ENCODE assay signal across 8 cellular contexts in genomic region chr2:102806250-102806837, GRCh38. TPM values are rescaled to one million over a fixed set of nuclear protein-coding genes. Genes with fewer than 3 reads are reported as not detected.
DNase-seq lines count a peak whose midpoint lies in the region; ATAC-seq, FAIRE-seq and TF ChIP-seq lines count a peak whose summit lies in the region.

No MANE protein-coding gene starts in this region.

- FAIRE-seq in GM19239 (lab: Jason Lieb, UNC), result peak; percentile 96

- peak; percentile 92 for ATAC-seq in HG03432 (IDR thresholded peaks at IDR 0.05; ENCODE audit: unreplicated experiment)
- ATAC-seq in omental fat pad (ENCODE audit: low FRiP score), result no peak

- DNase-seq in COLO829 (ENCODE audit: low spot score), result peak; percentile 89
- DNase-seq in GM19239 (ENCODE audit: insufficient read length, low spot score), result peak; percentile 43
- DNase-seq in NCI-H748 treated with DMSO at 0.1 percent for 48 hours (lab: John Stamatoyannopoulos, UW), result peak; percentile 1
- DNase-seq in activated T-cell treated with anti-CD3 and anti-CD28 coated beads for 24 hours (ENCODE audit: low read depth), result peak; percentile 23
- peak; percentile 38 to 79 for DNase-seq in foreskin fibroblast
- peak; percentile 36 for DNase-seq in omental fat pad (ENCODE audit: low spot score)
- no peak for DNase-seq in NK-92 (lab: John Stamatoyannopoulos, UW; ENCODE audit: unreplicated experiment)

- TF ChIP-seq CTCF in foreskin fibroblast (IDR thresholded peaks at IDR 0.05; ENCODE audit: low read depth, low read length), result peak; percentile 91
- TF ChIP-seq CTCF in omental fat pad (IDR thresholded peaks at IDR 0.05), result no peak

- H3K4me3 ChIP-seq in foreskin fibroblast (ENCODE audit: low read depth in 1 of 2, low read length in 2 of 2), result no peak overlapping the region

RNA-seq across cellular contexts. Expression of gene TMEM182, which starts 44.5 kb away (rescaled TPM):
- total RNA-seq in omental fat pad, result 1 to 10 TPM; 1.3 to 2.4 (median 1.5) TPM
